Comparison of ENCODE assay signal across 1 cellular context in genomic region chr1:147084273-147085096, GRCh38.
TF ChIP-seq lines count a peak whose summit lies in the region.

No MANE protein-coding gene starts in this region.

TF ChIP-seq in K562, 482 proteins besides CTCF, POLR2A, EP300 and RAD21 (continued from another document and continues in another):
- TF ChIP-seq, protein P1, sequence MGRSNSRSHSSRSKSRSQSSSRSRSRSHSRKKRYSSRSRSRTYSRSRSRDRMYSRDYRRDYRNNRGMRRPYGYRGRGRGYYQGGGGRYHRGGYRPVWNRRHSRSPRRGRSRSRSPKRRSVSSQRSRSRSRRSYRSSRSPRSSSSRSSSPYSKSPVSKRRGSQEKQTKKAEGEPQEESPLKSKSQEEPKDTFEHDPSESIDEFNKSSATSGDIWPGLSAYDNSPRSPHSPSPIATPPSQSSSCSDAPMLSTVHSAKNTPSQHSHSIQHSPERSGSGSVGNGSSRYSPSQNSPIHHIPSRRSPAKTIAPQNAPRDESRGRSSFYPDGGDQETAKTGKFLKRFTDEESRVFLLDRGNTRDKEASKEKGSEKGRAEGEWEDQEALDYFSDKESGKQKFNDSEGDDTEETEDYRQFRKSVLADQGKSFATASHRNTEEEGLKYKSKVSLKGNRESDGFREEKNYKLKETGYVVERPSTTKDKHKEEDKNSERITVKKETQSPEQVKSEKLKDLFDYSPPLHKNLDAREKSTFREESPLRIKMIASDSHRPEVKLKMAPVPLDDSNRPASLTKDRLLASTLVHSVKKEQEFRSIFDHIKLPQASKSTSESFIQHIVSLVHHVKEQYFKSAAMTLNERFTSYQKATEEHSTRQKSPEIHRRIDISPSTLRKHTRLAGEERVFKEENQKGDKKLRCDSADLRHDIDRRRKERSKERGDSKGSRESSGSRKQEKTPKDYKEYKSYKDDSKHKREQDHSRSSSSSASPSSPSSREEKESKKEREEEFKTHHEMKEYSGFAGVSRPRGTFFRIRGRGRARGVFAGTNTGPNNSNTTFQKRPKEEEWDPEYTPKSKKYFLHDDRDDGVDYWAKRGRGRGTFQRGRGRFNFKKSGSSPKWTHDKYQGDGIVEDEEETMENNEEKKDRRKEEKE (IDR thresholded peaks at IDR 0.05; ENCODE audit: borderline replicate concordance in 1 of 2, control insufficient read depth in 1 of 2, low read depth in 2 of 2, low read length in 1 of 2): peak; percentile 88 to 100
- TF ChIP-seq FOXJ2 (tag; IDR thresholded peaks at IDR 0.05) (peak; percentile 82), GTF2F1 (IDR thresholded peaks at IDR 0.05; ENCODE audit: low read depth, low read length) (peak; percentile 100), ZBTB17 (CRISPR knock-in tag; IDR thresholded peaks at IDR 0.05) (peak; percentile 89), PKNOX1 (IDR thresholded peaks at IDR 0.05) (peak; percentile 89), HCFC1 (IDR thresholded peaks at IDR 0.05; ENCODE audit: low read depth, low read length) (peak; percentile 69), OTX1 (CRISPR knock-in tag; IDR thresholded peaks at IDR 0.05) (peak; percentile 99), BHLHE40 (IDR thresholded peaks at IDR 0.05; ENCODE audit: low read length) (peak; percentile 71), POLR3A (IDR thresholded peaks at IDR 0.05; ENCODE audit: borderline replicate concordance, extremely low read depth, insufficient read depth, insufficient read length) (no peak), DIDO1 (tag; IDR thresholded peaks at IDR 0.05; ENCODE audit: low read depth) (peak; percentile 75; the same call in 1 of the 2 replicates), ZNF165 (CRISPR knock-in tag; IDR thresholded peaks at IDR 0.05; ENCODE audit: borderline replicate concordance) (no peak), SREBF2 (CRISPR knock-in tag; IDR thresholded peaks at IDR 0.05) (0 out of 2 replicates have a peak, but pooled peaks have one; percentile 18), STAT5A (IDR thresholded peaks at IDR 0.05; ENCODE audit: borderline replicate concordance, low read length) (peak; percentile 83), ARID3A (IDR thresholded peaks at IDR 0.05; ENCODE audit: borderline replicate concordance, low read depth, low read length) (no peak), MLLT1 (IDR thresholded peaks at IDR 0.05) (peak; percentile 96 to 98), RBM17 (IDR thresholded peaks at IDR 0.05; ENCODE audit: borderline replicate concordance, low read depth, low read length) (no peak), HDAC8 (tag; IDR thresholded peaks at IDR 0.05) (no peak), CREB1 (IDR thresholded peaks at IDR 0.05) (peak; percentile 94), CREB1 (CRISPR knock-in tag; IDR thresholded peaks at IDR 0.05) (peak; percentile 94), KDM4B (IDR thresholded peaks at IDR 0.05; ENCODE audit: borderline replicate concordance in 2 of 2, low read depth in 1 of 2) (peak in 1 of 2 experiments; percentile 100; a peak in 2 of 4 replicates), TCF7 (IDR thresholded peaks at IDR 0.05; ENCODE audit: borderline replicate concordance) (peak; percentile 80; the same call in 1 of the 2 replicates), LARP7 (IDR thresholded peaks at IDR 0.05) (no peak), REST (CRISPR knock-in tag; IDR thresholded peaks at IDR 0.05; ENCODE audit: low read depth) (0 out of 2 replicates have a peak, but pooled peaks have one; percentile 60), SIX5 (IDR thresholded peaks at IDR 0.05; ENCODE audit: borderline replicate concordance in 1 of 2, insufficient read depth in 1 of 2, low read depth in 1 of 2, low read length in 2 of 2) (no peak; a peak in 1 of 4 replicates), ILF3 (IDR thresholded peaks at IDR 0.05; ENCODE audit: borderline replicate concordance) (peak; percentile 95), ARID1B (IDR thresholded peaks at IDR 0.05) (peak; percentile 31; the same call in 1 of the 2 replicates), ZNF408 (CRISPR knock-in tag; IDR thresholded peaks at IDR 0.05; ENCODE audit: low read depth) (no peak), ZNF766 (CRISPR knock-in tag; conservative IDR thresholded peaks at IDR 0.05) (peak; percentile 92), ETV6 (IDR thresholded peaks at IDR 0.05; ENCODE audit: borderline replicate concordance in 1 of 2, low read depth in 2 of 2, low read length in 1 of 2) (peak; percentile 38 to 85; a peak in 3 of 4 replicates), ETV6 (CRISPR knock-in tag; IDR thresholded peaks at IDR 0.05; ENCODE audit: borderline replicate concordance) (no peak), ZBTB1 (CRISPR knock-in tag; IDR thresholded peaks at IDR 0.05; ENCODE audit: borderline replicate concordance, low read depth) (peak; percentile 70; the same call in 1 of the 2 replicates), POLR2AphosphoS5 (IDR thresholded peaks at IDR 0.05; ENCODE audit: control insufficient read depth, insufficient read depth, low read depth, low read length) (peak; percentile 100), PHF21A (IDR thresholded peaks at IDR 0.05; ENCODE audit: borderline replicate concordance, low read depth) (peak; percentile 91; the same call in 1 of the 2 replicates), NUFIP1 (IDR thresholded peaks at IDR 0.05; ENCODE audit: partially characterized antibody) (peak; percentile 90)
- TF ChIP-seq, protein P2, sequence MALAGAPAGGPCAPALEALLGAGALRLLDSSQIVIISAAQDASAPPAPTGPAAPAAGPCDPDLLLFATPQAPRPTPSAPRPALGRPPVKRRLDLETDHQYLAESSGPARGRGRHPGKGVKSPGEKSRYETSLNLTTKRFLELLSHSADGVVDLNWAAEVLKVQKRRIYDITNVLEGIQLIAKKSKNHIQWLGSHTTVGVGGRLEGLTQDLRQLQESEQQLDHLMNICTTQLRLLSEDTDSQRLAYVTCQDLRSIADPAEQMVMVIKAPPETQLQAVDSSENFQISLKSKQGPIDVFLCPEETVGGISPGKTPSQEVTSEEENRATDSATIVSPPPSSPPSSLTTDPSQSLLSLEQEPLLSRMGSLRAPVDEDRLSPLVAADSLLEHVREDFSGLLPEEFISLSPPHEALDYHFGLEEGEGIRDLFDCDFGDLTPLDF (CRISPR knock-in tag; IDR thresholded peaks at IDR 0.05): peak; percentile 70; the same call in 1 of the 2 replicates
- TF ChIP-seq, protein P3, sequence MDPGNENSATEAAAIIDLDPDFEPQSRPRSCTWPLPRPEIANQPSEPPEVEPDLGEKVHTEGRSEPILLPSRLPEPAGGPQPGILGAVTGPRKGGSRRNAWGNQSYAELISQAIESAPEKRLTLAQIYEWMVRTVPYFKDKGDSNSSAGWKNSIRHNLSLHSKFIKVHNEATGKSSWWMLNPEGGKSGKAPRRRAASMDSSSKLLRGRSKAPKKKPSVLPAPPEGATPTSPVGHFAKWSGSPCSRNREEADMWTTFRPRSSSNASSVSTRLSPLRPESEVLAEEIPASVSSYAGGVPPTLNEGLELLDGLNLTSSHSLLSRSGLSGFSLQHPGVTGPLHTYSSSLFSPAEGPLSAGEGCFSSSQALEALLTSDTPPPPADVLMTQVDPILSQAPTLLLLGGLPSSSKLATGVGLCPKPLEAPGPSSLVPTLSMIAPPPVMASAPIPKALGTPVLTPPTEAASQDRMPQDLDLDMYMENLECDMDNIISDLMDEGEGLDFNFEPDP (CRISPR knock-in tag; IDR thresholded peaks at IDR 0.05): peak; percentile 84; the same call in 1 of the 2 replicates
- TF ChIP-seq, protein P4, sequence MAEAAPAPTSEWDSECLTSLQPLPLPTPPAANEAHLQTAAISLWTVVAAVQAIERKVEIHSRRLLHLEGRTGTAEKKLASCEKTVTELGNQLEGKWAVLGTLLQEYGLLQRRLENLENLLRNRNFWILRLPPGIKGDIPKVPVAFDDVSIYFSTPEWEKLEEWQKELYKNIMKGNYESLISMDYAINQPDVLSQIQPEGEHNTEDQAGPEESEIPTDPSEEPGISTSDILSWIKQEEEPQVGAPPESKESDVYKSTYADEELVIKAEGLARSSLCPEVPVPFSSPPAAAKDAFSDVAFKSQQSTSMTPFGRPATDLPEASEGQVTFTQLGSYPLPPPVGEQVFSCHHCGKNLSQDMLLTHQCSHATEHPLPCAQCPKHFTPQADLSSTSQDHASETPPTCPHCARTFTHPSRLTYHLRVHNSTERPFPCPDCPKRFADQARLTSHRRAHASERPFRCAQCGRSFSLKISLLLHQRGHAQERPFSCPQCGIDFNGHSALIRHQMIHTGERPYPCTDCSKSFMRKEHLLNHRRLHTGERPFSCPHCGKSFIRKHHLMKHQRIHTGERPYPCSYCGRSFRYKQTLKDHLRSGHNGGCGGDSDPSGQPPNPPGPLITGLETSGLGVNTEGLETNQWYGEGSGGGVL (CRISPR knock-in tag; IDR thresholded peaks at IDR 0.05): no peak
- TF ChIP-seq, protein P5, sequence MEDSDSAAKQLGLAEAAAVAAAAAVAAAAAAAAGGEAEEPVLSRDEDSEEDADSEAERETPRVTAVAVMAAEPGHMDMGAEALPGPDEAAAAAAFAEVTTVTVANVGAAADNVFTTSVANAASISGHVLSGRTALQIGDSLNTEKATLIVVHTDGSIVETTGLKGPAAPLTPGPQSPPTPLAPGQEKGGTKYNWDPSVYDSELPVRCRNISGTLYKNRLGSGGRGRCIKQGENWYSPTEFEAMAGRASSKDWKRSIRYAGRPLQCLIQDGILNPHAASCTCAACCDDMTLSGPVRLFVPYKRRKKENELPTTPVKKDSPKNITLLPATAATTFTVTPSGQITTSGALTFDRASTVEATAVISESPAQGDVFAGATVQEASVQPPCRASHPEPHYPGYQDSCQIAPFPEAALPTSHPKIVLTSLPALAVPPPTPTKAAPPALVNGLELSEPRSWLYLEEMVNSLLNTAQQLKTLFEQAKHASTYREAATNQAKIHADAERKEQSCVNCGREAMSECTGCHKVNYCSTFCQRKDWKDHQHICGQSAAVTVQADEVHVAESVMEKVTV (CRISPR knock-in tag; IDR thresholded peaks at IDR 0.05): peak; percentile 44; the same call in 1 of the 2 replicates
- TF ChIP-seq, protein P6, sequence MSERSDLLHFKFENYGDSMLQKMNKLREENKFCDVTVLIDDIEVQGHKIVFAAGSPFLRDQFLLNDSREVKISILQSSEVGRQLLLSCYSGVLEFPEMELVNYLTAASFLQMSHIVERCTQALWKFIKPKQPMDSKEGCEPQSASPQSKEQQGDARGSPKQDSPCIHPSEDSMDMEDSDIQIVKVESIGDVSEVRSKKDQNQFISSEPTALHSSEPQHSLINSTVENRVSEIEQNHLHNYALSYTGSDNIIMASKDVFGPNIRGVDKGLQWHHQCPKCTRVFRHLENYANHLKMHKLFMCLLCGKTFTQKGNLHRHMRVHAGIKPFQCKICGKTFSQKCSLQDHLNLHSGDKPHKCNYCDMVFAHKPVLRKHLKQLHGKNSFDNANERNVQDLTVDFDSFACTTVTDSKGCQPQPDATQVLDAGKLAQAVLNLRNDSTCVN (CRISPR knock-in tag; IDR thresholded peaks at IDR 0.05): peak; percentile 99
